Comparison of ENCODE assay signal across 10 cellular contexts in the genomic region with DNA sequence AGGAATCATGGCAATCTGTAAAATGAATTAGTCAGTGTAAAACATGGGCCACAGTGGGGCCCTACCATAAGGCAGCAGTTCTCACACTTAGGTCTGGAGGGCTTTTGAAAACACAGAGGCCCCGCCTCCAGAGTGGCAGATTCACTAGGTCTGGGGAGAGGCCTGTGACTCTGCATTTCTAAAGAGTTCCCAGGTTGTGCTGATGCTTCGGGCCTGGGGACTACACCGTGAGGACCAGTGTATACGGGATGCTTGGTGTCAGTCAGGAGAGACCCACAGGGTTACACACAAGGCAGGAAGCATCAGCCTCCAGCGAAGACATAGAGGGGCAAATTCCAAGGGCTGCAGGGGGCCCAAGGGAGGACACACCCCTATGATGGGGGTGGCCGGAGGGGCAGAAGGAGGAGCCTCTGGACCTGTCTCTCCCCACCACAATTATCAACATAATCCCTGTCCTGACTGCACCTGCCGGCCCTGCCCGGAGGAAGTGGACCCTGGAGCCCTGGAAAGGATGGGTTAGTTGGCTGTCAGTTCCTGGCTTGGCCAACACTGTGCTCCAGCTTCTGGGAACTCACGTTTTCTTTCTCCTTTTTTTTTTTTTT. TPM values are rescaled to one million over a fixed set of nuclear protein-coding genes. Genes with fewer than 3 reads are reported as not detected.
DNase-seq lines count a peak whose midpoint lies in the region; ATAC-seq and TF ChIP-seq lines count a peak whose summit lies in the region.
"Had no signal": no experiment of that assay in that cellular context is flagged by ENCODE, and none has a peak within 500 bp of the region (broad histone marks: within the 10 kb centered on the region; RNA-seq: fewer than 3 reads in every experiment).

No MANE protein-coding gene starts in this region.

- no peaks in the 10 kb centered on the region for H3K79me2 ChIP-seq in OCI-LY1 (ENCODE audit: insufficient read depth, low read length)

- no peak for TF ChIP-seq CTCF in OCI-LY1 (IDR thresholded peaks at IDR 0.05; ENCODE audit: low read length)

- H3K36me3 Mint-ChIP-seq in activated T-cell treated with anti-CD3 and anti-CD28 coated beads, Interleukin-2, amount 50 U/mL, for 24 hours (ENCODE audit: low read depth), result peaks cover 11% of the 10 kb centered on the region
- peaks cover 9% of the 10 kb centered on the region for H3K36me3 Mint-ChIP-seq in central memory CD8-positive, alpha-beta T cell (ENCODE audit: insufficient read depth)
- H3K36me3 Mint-ChIP-seq in stimulated activated effector memory CD8-positive, alpha-beta T cell treated with anti-CD3 and anti-CD28 coated beads, Interleukin-12 subunit alpha, Interleukin-12 subunit beta, amount 100 ng/mL, for 72 hours, result peaks cover 37% of the 10 kb centered on the region

- no peaks in the 10 kb centered on the region for H3K9me3 ChIP-seq in OCI-LY1 (ENCODE audit: low read length)
- H3K9me3 ChIP-seq: SJSA1 had no signal

- H3K9me3 Mint-ChIP-seq in activated T-cell treated with anti-CD3 and anti-CD28 coated beads, Interleukin-2, amount 50 U/mL, for 24 hours, result no peaks in the 10 kb centered on the region
- peaks cover 4% of the 10 kb centered on the region for H3K9me3 Mint-ChIP-seq in central memory CD8-positive, alpha-beta T cell
- H3K9me3 Mint-ChIP-seq in stimulated activated effector memory CD8-positive, alpha-beta T cell treated with anti-CD3 and anti-CD28 coated beads, Interleukin-12 subunit alpha, Interleukin-12 subunit beta, amount 100 ng/mL, for 72 hours, result no peaks in the 10 kb centered on the region

- H3K27me3 ChIP-seq in OCI-LY1 (ENCODE audit: insufficient read depth, low read length), result no peaks in the 10 kb centered on the region
- H3K27me3 ChIP-seq: SJSA1 had no signal

- no peak for ATAC-seq in central memory CD8-positive, alpha-beta T cell (replicated peaks; ENCODE audit: extremely low read depth, poor library complexity, severe bottlenecking)
- peak; percentile 66 for ATAC-seq in stimulated activated effector memory CD8-positive, alpha-beta T cell treated with anti-CD3 and anti-CD28 coated beads, Interleukin-12 subunit alpha, Interleukin-12 subunit beta, amount 100 ng/mL, for 72 hours
- ATAC-seq in left cardiac atrium (no peak), GM19467 (IDR thresholded peaks at IDR 0.05; ENCODE audit: unreplicated experiment) (no peak)

- no peaks in the 10 kb centered on the region for H3K36me3 ChIP-seq in OCI-LY1 (ENCODE audit: insufficient read depth, low read length)
- H3K36me3 ChIP-seq: SJSA1 had no signal

- peaks cover 68% of the 10 kb centered on the region for H3K4me1 ChIP-seq in OCI-LY1 (ENCODE audit: insufficient read depth, low read length, severe bottlenecking)

- no peaks in the 10 kb centered on the region for H3K27me3 Mint-ChIP-seq in activated T-cell treated with anti-CD3 and anti-CD28 coated beads, Interleukin-2, amount 50 U/mL, for 24 hours
- H3K27me3 Mint-ChIP-seq in central memory CD8-positive, alpha-beta T cell, result no peaks in the 10 kb centered on the region

- H3K9ac ChIP-seq in OCI-LY1 (ENCODE audit: low read length), result peak overlapping the region; percentile 66

- intact Hi-C loops in left cardiac atrium (cut with DNase I), result loop anchor here (1.0 to 5.0 kb wide), 2 partner anchors 79 to 160 kb away; no protein-coding TSS in a partner anchor

- no peaks in the 10 kb centered on the region for H4K20me1 ChIP-seq in OCI-LY1 (ENCODE audit: insufficient read depth, low read length)

- H3K4me3 ChIP-seq in OCI-LY1 (ENCODE audit: low read depth, low read length, poor library complexity, severe bottlenecking), result peak overlapping the region; percentile 34
- H3K4me3 ChIP-seq: SJSA1 had no signal

- peak overlapping the region; percentile 57 for H3K4me2 ChIP-seq in OCI-LY1 (ENCODE audit: low read length)

- H3K27ac Mint-ChIP-seq in activated T-cell treated with anti-CD3 and anti-CD28 coated beads, Interleukin-2, amount 50 U/mL, for 24 hours, result peak overlapping the region; percentile 98
- H3K27ac Mint-ChIP-seq in central memory CD8-positive, alpha-beta T cell (ENCODE audit: low read depth), result peak overlapping the region; percentile 97
- peak overlapping the region; percentile 96 for H3K27ac Mint-ChIP-seq in stimulated activated effector memory CD8-positive, alpha-beta T cell treated with anti-CD3 and anti-CD28 coated beads, Interleukin-12 subunit alpha, Interleukin-12 subunit beta, amount 100 ng/mL, for 72 hours

- H3K4me1 Mint-ChIP-seq in activated T-cell treated with anti-CD3 and anti-CD28 coated beads, Interleukin-2, amount 50 U/mL, for 24 hours (ENCODE audit: low read depth), result peaks cover 50% of the 10 kb centered on the region
- peaks cover 60% of the 10 kb centered on the region for H3K4me1 Mint-ChIP-seq in central memory CD8-positive, alpha-beta T cell
- peaks cover 66% of the 10 kb centered on the region for H3K4me1 Mint-ChIP-seq in stimulated activated effector memory CD8-positive, alpha-beta T cell treated with anti-CD3 and anti-CD28 coated beads, Interleukin-12 subunit alpha, Interleukin-12 subunit beta, amount 100 ng/mL, for 72 hours

- no peaks in the 10 kb centered on the region for H3K9me2 ChIP-seq in OCI-LY1 (ENCODE audit: low read depth, low read length)

- peak overlapping the region; percentile 80 for H3K4me3 Mint-ChIP-seq in activated T-cell treated with anti-CD3 and anti-CD28 coated beads, Interleukin-2, amount 50 U/mL, for 24 hours
- no peak overlapping the region for H3K4me3 Mint-ChIP-seq in central memory CD8-positive, alpha-beta T cell
- H3K4me3 Mint-ChIP-seq in stimulated activated effector memory CD8-positive, alpha-beta T cell treated with anti-CD3 and anti-CD28 coated beads, Interleukin-12 subunit alpha, Interleukin-12 subunit beta, amount 100 ng/mL, for 72 hours, result peak overlapping the region; percentile 90

- no peaks in the 10 kb centered on the region for H3F3A ChIP-seq in OCI-LY1 (ENCODE audit: insufficient read depth, low read length)

- H2AFZ ChIP-seq in OCI-LY1 (ENCODE audit: low read length), result no peak overlapping the region; the same call in 1 of the 2 replicates

- peak overlapping the region; percentile 93 for H3K27ac ChIP-seq in OCI-LY1 (ENCODE audit: low read depth, low read length, poor library complexity, severe bottlenecking)
- H3K27ac ChIP-seq: SJSA1 had no signal

- DNase-seq in activated T-cell treated with anti-CD3 and anti-CD28 coated beads, Interleukin-2, amount 50 U/mL, for 24 hours, result peak; percentile 54
- DNase-seq in activated T-cell treated with anti-CD3 and anti-CD28 coated beads for 4 hours (no peak), NCI-H1105 treated with DMSO at 0.1 percent for 48 hours (lab: John Stamatoyannopoulos, UW) (no peak), left cardiac atrium (no peak)
- no peak for DNase-seq in central memory CD8-positive, alpha-beta T cell (ENCODE audit: low spot score in 2 of 2)
- no peak for DNase-seq in stimulated activated effector memory CD8-positive, alpha-beta T cell treated with anti-CD3 and anti-CD28 coated beads, Interleukin-12 subunit alpha, Interleukin-12 subunit beta, amount 100 ng/mL, for 72 hours (ENCODE audit: low spot score in 2 of 2)

RNA-seq across cellular contexts. Expression of gene FGD2, which starts 46.7 kb away (rescaled TPM):
- total RNA-seq in left cardiac atrium, result 10 to 100 TPM; 15.1 to 15.5 TPM
- total RNA-seq: epithelial cell of proximal tubule, SJSA1 had no signal
